Comparison of ENCODE assay signal across 25 cellular contexts in genomic region chr2:76546207-76546606, GRCh38.
"Had no signal": no experiment of that assay in that cellular context is flagged by ENCODE, and none has a peak within 500 bp of the region (broad histone marks: within the 10 kb centered on the region; RNA-seq: fewer than 3 reads in every experiment).

No MANE protein-coding gene starts in this region.

- FAIRE-seq: urothelium cell line had no signal

- ATAC-seq: stimulated activated effector memory CD8-positive, alpha-beta T cell treated with anti-CD3 and anti-CD28 coated beads, Interleukin-12 subunit alpha, Interleukin-12 subunit beta, amount 100 ng/mL, for 72 hours; stimulated activated memory B cell treated with anti-CD40 and anti-IgM and Interleukin-4, amounts not matched to agents 10 μg/mL and 1 μg/mL and 100 μg/mL, for 72 hours; stimulated activated naive B cell treated with anti-CD40 and anti-IgM and Interleukin-4, amounts not matched to agents 10 μg/mL and 1 μg/mL and 100 μg/mL, for 72 hours; stimulated activated naive CD8-positive, alpha-beta T cell treated with anti-CD3 and anti-CD28 coated beads, Interleukin-15, amount 100 ng/mL, for 72 hours; stimulated activated naive CD8-positive, alpha-beta T cell treated with anti-CD3 and anti-CD28 coated beads, Interleukin-15, Interleukin-2, amounts not matched to agents 100 U/mL and 50 U/mL, for 24 hours; upper lobe of right lung had no signal

- DNase-seq: stimulated activated CD4-positive, alpha-beta T cell treated with anti-CD3 and anti-CD28 coated beads, Interleukin-2, amount 100 ng/mL, for 48 hours; stimulated activated CD4-positive, alpha-beta T cell treated with anti-CD3 and anti-CD28 coated beads, Interleukin-4, amount 100 ng/mL, for 1 hour; stimulated activated CD4-positive, alpha-beta T cell treated with anti-CD3 and anti-CD28 coated beads, Interleukin-4, amount 100 ng/mL, for 24 hours; stimulated activated CD4-positive, alpha-beta T cell treated with anti-CD3 and anti-CD28 coated beads, Interleukin-4, amount 100 ng/mL, for 4 hours; stimulated activated CD8-positive, alpha-beta memory T cell treated with anti-CD3 and anti-CD28 coated beads, Interleukin-4, amount 100 ng/mL, for 48 hours; stimulated activated naive B cell treated with anti-CD40 and anti-IgM and Interleukin-4, amounts not matched to agents 10 μg/mL and 1 μg/mL and 100 μg/mL, for 72 hours; stimulated activated naive CD4-positive, alpha-beta T cell; stimulated activated naive CD4-positive, alpha-beta T cell treated with Interleukin-2 at 50 U/mL for 16 hours; stimulated activated naive CD8-positive, alpha-beta T cell treated with anti-CD3 and anti-CD28 coated beads, Interleukin-15, amount 100 ng/mL, for 72 hours; stimulated activated naive CD8-positive, alpha-beta T cell treated with anti-CD3 and anti-CD28 coated beads, Interleukin-15, Interleukin-2, amounts not matched to agents 100 U/mL and 50 U/mL, for 24 hours; stomach; substantia nigra; testis; thyroid gland; tibial artery; transverse colon; trophoblast cell; upper lobe of left lung; upper lobe of right lung; uterus had no signal

- H3K27ac Mint-ChIP-seq: stimulated activated effector memory CD8-positive, alpha-beta T cell treated with anti-CD3 and anti-CD28 coated beads, Interleukin-12 subunit alpha, Interleukin-12 subunit beta, amount 100 ng/mL, for 72 hours; stimulated activated memory B cell treated with anti-CD40 and anti-IgM and Interleukin-4, amounts not matched to agents 10 μg/mL and 1 μg/mL and 100 μg/mL, for 72 hours; stimulated activated naive B cell treated with anti-CD40 and anti-IgM and Interleukin-4, amounts not matched to agents 10 μg/mL and 1 μg/mL and 100 μg/mL, for 72 hours; stimulated activated naive CD8-positive, alpha-beta T cell treated with anti-CD3 and anti-CD28 coated beads, Interleukin-15, amount 100 ng/mL, for 72 hours; stimulated activated naive CD8-positive, alpha-beta T cell treated with anti-CD3 and anti-CD28 coated beads, Interleukin-15, Interleukin-2, amounts not matched to agents 100 ng/mL and 50 ng/mL, for 24 hours; type B pancreatic cell had no signal

- H3K9me3 Mint-ChIP-seq: stimulated activated naive CD8-positive, alpha-beta T cell treated with anti-CD3 and anti-CD28 coated beads, Interleukin-15, amount 100 ng/mL, for 72 hours; type B pancreatic cell had no signal

- H3K36me3 Mint-ChIP-seq: stimulated activated effector memory CD8-positive, alpha-beta T cell treated with anti-CD3 and anti-CD28 coated beads, Interleukin-12 subunit alpha, Interleukin-12 subunit beta, amount 100 ng/mL, for 72 hours; stimulated activated memory B cell treated with anti-CD40 and anti-IgM and Interleukin-4, amounts not matched to agents 10 μg/mL and 1 μg/mL and 100 μg/mL, for 72 hours; stimulated activated naive B cell treated with anti-CD40 and anti-IgM and Interleukin-4, amounts not matched to agents 10 μg/mL and 1 μg/mL and 100 μg/mL, for 72 hours; type B pancreatic cell had no signal

- H3K27me3 Mint-ChIP-seq: stimulated activated memory B cell treated with anti-CD40 and anti-IgM and Interleukin-4, amounts not matched to agents 10 μg/mL and 1 μg/mL and 100 μg/mL, for 72 hours; stimulated activated naive B cell treated with anti-CD40 and anti-IgM and Interleukin-4, amounts not matched to agents 10 μg/mL and 1 μg/mL and 100 μg/mL, for 72 hours; stimulated activated naive CD8-positive, alpha-beta T cell treated with anti-CD3 and anti-CD28 coated beads, Interleukin-15, amount 100 ng/mL, for 72 hours; stimulated activated naive CD8-positive, alpha-beta T cell treated with anti-CD3 and anti-CD28 coated beads, Interleukin-15, Interleukin-2, amounts not matched to agents 100 ng/mL and 50 ng/mL, for 24 hours; type B pancreatic cell had no signal

- H3K4me1 Mint-ChIP-seq: stimulated activated effector memory CD8-positive, alpha-beta T cell treated with anti-CD3 and anti-CD28 coated beads, Interleukin-12 subunit alpha, Interleukin-12 subunit beta, amount 100 ng/mL, for 72 hours; stimulated activated memory B cell treated with anti-CD40 and anti-IgM and Interleukin-4, amounts not matched to agents 10 μg/mL and 1 μg/mL and 100 μg/mL, for 72 hours; stimulated activated naive B cell treated with anti-CD40 and anti-IgM and Interleukin-4, amounts not matched to agents 10 μg/mL and 1 μg/mL and 100 μg/mL, for 72 hours; stimulated activated naive CD8-positive, alpha-beta T cell treated with anti-CD3 and anti-CD28 coated beads, Interleukin-15, amount 100 ng/mL, for 72 hours had no signal

- H3K4me3 Mint-ChIP-seq: stimulated activated effector memory CD8-positive, alpha-beta T cell treated with anti-CD3 and anti-CD28 coated beads, Interleukin-12 subunit alpha, Interleukin-12 subunit beta, amount 100 ng/mL, for 72 hours; stimulated activated memory B cell treated with anti-CD40 and anti-IgM and Interleukin-4, amounts not matched to agents 10 μg/mL and 1 μg/mL and 100 μg/mL, for 72 hours; stimulated activated naive B cell treated with anti-CD40 and anti-IgM and Interleukin-4, amounts not matched to agents 10 μg/mL and 1 μg/mL and 100 μg/mL, for 72 hours; stimulated activated naive CD8-positive, alpha-beta T cell treated with anti-CD3 and anti-CD28 coated beads, Interleukin-15, amount 100 ng/mL, for 72 hours; stimulated activated naive CD8-positive, alpha-beta T cell treated with anti-CD3 and anti-CD28 coated beads, Interleukin-15, Interleukin-2, amounts not matched to agents 100 ng/mL and 50 ng/mL, for 24 hours; type B pancreatic cell had no signal
